ENCODE assay signal across 1 cellular context in the genomic region with DNA sequence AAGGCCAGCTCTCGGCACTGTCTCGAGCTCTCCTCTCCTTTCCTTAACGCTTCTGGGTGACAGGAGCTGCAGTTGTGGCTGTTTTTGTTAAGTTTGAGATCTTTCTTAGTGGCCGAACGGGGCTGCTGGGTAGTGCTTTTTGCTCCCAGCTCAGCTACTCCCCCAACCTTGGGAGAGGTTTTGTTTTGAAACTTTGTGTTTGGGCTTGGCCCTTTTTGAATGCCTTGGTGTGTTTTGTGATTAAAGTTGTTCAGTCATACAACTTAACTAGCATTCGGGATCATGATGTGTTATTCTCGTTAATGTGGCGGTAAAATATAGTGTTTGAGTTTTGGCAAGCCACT.
TF ChIP-seq lines count a peak whose summit lies in the region.

No MANE protein-coding gene starts in this region.

TF ChIP-seq in K562, 482 proteins besides CTCF, POLR2A, EP300 and RAD21 (continued from another document):
- TF ChIP-seq, protein P1, sequence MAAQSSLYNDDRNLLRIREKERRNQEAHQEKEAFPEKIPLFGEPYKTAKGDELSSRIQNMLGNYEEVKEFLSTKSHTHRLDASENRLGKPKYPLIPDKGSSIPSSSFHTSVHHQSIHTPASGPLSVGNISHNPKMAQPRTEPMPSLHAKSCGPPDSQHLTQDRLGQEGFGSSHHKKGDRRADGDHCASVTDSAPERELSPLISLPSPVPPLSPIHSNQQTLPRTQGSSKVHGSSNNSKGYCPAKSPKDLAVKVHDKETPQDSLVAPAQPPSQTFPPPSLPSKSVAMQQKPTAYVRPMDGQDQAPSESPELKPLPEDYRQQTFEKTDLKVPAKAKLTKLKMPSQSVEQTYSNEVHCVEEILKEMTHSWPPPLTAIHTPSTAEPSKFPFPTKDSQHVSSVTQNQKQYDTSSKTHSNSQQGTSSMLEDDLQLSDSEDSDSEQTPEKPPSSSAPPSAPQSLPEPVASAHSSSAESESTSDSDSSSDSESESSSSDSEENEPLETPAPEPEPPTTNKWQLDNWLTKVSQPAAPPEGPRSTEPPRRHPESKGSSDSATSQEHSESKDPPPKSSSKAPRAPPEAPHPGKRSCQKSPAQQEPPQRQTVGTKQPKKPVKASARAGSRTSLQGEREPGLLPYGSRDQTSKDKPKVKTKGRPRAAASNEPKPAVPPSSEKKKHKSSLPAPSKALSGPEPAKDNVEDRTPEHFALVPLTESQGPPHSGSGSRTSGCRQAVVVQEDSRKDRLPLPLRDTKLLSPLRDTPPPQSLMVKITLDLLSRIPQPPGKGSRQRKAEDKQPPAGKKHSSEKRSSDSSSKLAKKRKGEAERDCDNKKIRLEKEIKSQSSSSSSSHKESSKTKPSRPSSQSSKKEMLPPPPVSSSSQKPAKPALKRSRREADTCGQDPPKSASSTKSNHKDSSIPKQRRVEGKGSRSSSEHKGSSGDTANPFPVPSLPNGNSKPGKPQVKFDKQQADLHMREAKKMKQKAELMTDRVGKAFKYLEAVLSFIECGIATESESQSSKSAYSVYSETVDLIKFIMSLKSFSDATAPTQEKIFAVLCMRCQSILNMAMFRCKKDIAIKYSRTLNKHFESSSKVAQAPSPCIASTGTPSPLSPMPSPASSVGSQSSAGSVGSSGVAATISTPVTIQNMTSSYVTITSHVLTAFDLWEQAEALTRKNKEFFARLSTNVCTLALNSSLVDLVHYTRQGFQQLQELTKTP (IDR thresholded peaks at IDR 0.05; ENCODE audit: low read depth in 1 of 2, partially characterized antibody in 2 of 2): peak in 1 of 2 experiments; percentile 57
- no peak for TF ChIP-seq CHD1 (IDR thresholded peaks at IDR 0.05; ENCODE audit: low read length)
- TF ChIP-seq HDAC1 (IDR thresholded peaks at IDR 0.05): 0 out of 4 replicates have a peak, but pooled peaks of 1 of the 2 experiments have one; percentile 11
- 0 out of 2 replicates have a peak, but pooled peaks have one; percentile 29 for TF ChIP-seq SMARCE1 (IDR thresholded peaks at IDR 0.05)
- TF ChIP-seq, protein P2, sequence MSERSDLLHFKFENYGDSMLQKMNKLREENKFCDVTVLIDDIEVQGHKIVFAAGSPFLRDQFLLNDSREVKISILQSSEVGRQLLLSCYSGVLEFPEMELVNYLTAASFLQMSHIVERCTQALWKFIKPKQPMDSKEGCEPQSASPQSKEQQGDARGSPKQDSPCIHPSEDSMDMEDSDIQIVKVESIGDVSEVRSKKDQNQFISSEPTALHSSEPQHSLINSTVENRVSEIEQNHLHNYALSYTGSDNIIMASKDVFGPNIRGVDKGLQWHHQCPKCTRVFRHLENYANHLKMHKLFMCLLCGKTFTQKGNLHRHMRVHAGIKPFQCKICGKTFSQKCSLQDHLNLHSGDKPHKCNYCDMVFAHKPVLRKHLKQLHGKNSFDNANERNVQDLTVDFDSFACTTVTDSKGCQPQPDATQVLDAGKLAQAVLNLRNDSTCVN (CRISPR knock-in tag; IDR thresholded peaks at IDR 0.05): no peak
- peak; percentile 65; the same call in 1 of the 2 replicates for TF ChIP-seq KAT7 (CRISPR knock-in tag; IDR thresholded peaks at IDR 0.05; ENCODE audit: borderline replicate concordance)
- 0 out of 2 replicates have a peak, but pooled peaks have one; percentile 10 for TF ChIP-seq HDAC2 (IDR thresholded peaks at IDR 0.05)
- TF ChIP-seq DPF2 (IDR thresholded peaks at IDR 0.05): peak; percentile 52; the same call in 1 of the 2 replicates
- TF ChIP-seq, protein P3, sequence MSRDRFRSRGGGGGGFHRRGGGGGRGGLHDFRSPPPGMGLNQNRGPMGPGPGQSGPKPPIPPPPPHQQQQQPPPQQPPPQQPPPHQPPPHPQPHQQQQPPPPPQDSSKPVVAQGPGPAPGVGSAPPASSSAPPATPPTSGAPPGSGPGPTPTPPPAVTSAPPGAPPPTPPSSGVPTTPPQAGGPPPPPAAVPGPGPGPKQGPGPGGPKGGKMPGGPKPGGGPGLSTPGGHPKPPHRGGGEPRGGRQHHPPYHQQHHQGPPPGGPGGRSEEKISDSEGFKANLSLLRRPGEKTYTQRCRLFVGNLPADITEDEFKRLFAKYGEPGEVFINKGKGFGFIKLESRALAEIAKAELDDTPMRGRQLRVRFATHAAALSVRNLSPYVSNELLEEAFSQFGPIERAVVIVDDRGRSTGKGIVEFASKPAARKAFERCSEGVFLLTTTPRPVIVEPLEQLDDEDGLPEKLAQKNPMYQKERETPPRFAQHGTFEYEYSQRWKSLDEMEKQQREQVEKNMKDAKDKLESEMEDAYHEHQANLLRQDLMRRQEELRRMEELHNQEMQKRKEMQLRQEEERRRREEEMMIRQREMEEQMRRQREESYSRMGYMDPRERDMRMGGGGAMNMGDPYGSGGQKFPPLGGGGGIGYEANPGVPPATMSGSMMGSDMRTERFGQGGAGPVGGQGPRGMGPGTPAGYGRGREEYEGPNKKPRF (IDR thresholded peaks at IDR 0.05; ENCODE audit: low read depth, low read length): no peak
- no peak for TF ChIP-seq HMG20B (CRISPR knock-in tag; IDR thresholded peaks at IDR 0.05)
- TF ChIP-seq SMAD3 (CRISPR knock-in tag; conservative IDR thresholded peaks at IDR 0.05): no peak
- TF ChIP-seq SMARCC2 (IDR thresholded peaks at IDR 0.05; ENCODE audit: low read depth): peak; percentile 37
- no peak for TF ChIP-seq EWSR1 (IDR thresholded peaks at IDR 0.05; ENCODE audit: borderline replicate concordance, low read depth, partially characterized antibody)
- TF ChIP-seq, protein P4, sequence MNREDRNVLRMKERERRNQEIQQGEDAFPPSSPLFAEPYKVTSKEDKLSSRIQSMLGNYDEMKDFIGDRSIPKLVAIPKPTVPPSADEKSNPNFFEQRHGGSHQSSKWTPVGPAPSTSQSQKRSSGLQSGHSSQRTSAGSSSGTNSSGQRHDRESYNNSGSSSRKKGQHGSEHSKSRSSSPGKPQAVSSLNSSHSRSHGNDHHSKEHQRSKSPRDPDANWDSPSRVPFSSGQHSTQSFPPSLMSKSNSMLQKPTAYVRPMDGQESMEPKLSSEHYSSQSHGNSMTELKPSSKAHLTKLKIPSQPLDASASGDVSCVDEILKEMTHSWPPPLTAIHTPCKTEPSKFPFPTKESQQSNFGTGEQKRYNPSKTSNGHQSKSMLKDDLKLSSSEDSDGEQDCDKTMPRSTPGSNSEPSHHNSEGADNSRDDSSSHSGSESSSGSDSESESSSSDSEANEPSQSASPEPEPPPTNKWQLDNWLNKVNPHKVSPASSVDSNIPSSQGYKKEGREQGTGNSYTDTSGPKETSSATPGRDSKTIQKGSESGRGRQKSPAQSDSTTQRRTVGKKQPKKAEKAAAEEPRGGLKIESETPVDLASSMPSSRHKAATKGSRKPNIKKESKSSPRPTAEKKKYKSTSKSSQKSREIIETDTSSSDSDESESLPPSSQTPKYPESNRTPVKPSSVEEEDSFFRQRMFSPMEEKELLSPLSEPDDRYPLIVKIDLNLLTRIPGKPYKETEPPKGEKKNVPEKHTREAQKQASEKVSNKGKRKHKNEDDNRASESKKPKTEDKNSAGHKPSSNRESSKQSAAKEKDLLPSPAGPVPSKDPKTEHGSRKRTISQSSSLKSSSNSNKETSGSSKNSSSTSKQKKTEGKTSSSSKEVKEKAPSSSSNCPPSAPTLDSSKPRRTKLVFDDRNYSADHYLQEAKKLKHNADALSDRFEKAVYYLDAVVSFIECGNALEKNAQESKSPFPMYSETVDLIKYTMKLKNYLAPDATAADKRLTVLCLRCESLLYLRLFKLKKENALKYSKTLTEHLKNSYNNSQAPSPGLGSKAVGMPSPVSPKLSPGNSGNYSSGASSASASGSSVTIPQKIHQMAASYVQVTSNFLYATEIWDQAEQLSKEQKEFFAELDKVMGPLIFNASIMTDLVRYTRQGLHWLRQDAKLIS (CRISPR knock-in tag; IDR thresholded peaks at IDR 0.05): 0 out of 2 replicates have a peak, but pooled peaks have one; percentile 46
- no peak for TF ChIP-seq ZC3H8 (IDR thresholded peaks at IDR 0.05)
- TF ChIP-seq ZNF780A (CRISPR knock-in tag; IDR thresholded peaks at IDR 0.05): no peak
